20 cellular contexts compared by ENCODE assay signal in genomic region chr1:18635833-18636671, GRCh38. TPM values are rescaled to one million over a fixed set of nuclear protein-coding genes. Genes with fewer than 3 reads are reported as not detected.
A peak's percentile ranks its signal among the peaks of the same experiment; 100 is the strongest.
DNase-seq lines count a peak whose midpoint lies in the region; ATAC-seq, FAIRE-seq and TF ChIP-seq lines count a peak whose summit lies in the region.
"Had no signal": no experiment of that assay in that cellular context is flagged by ENCODE, and none has a peak within 500 bp of the region (broad histone marks: within the 10 kb centered on the region; RNA-seq: fewer than 3 reads in every experiment).

No MANE protein-coding gene starts in this region.

- DNase-seq in DMS53 (lab: John Stamatoyannopoulos, UW), result peak; percentile 35
- no peak for DNase-seq in DMS53 treated with DMSO at 0.1 percent for 48 hours (lab: John Stamatoyannopoulos, UW; ENCODE audit: unreplicated experiment)
- no peak for DNase-seq in HCT116 (ENCODE audit: low read depth, low spot score)
- no peak for DNase-seq in K562 (ENCODE audit: extremely low read depth in 1 of 4, low spot score in 3 of 4)
- DNase-seq in nephron progenitor cell, result peak; percentile 65
- no peak for DNase-seq in BE2C
- no peak for DNase-seq in NOMO-1 (lab: John Stamatoyannopoulos, UW; ENCODE audit: unreplicated experiment in 2 of 2)
- DNase-seq in NCI-H510A (lab: John Stamatoyannopoulos, UW), result no peak
- DNase-seq: activated CD4-positive, CD25-positive, alpha-beta regulatory T cell treated with anti-CD3 and anti-CD28 coated beads, Interleukin-2, amount 50 U/mL, for 72 hours; Caco-2; foreskin melanocyte; HCEC 1CT; NCI-H1105 treated with DMSO at 0.1 percent for 48 hours; NCI-H774 had no signal

- H3K9ac ChIP-seq in HCT116 (ENCODE audit: low read length), result no peak overlapping the region
- no peak overlapping the region for H3K9ac ChIP-seq in K562 (ENCODE audit: insufficient read depth in 1 of 2, low read depth in 2 of 2, low read length in 2 of 2)

- no peaks in the 10 kb centered on the region for H3K9me1 ChIP-seq in K562 (ENCODE audit: control insufficient read depth, insufficient read depth, low read length)

- no peaks in the 10 kb centered on the region for H3K36me3 Mint-ChIP-seq in nephron progenitor cell (ENCODE audit: low read depth)

- BruUV-seq in HCT116 (replicated peaks; lab: Mats Ljungman, UMichigan), result no TSS peak
- no TSS peak for BruUV-seq in K562 (replicated peaks; lab: Mats Ljungman, UMichigan)

- peaks cover 100% of the 10 kb centered on the region for H3K27me3 Mint-ChIP-seq in nephron progenitor cell (ENCODE audit: low read depth, poor library complexity)

- RAD21 ChIA-PET in HCT116 (lab: Charles Lee; ENCODE audit: low non-redundant PET in 1 of 2, low total read pairs in 2 of 2, uncharacterized antibody in 2 of 2, unreplicated experiment in 2 of 2), result no interaction called here

- H3K36me3 ChIP-seq in HCT116 (ENCODE audit: control insufficient read depth in 1 of 2, insufficient read depth in 2 of 2, low read length in 2 of 2) (no peaks in the 10 kb centered on the region), K562 (ENCODE audit: control insufficient read depth, insufficient read depth, low read length) (no peaks in the 10 kb centered on the region), BE2C (no peaks in the 10 kb centered on the region)

- POLR2A ChIA-PET in HCT116 (lab: Charles Lee) (no interaction called here), K562 (lab: Yijun Ruan, JAX) (no interaction called here)

- no peaks in the 10 kb centered on the region for H4K20me1 ChIP-seq in HCT116 (ENCODE audit: insufficient read depth)
- H4K20me1 ChIP-seq in K562 (replicated peaks; ENCODE audit: control insufficient read depth, insufficient read depth, low read length), result peaks cover 24% of the 10 kb centered on the region

- no peak overlapping the region for H2AFZ ChIP-seq in HCT116 (ENCODE audit: low read depth, low read length, poor library complexity, severe bottlenecking)
- H2AFZ ChIP-seq in K562 (ENCODE audit: low read depth, low read length), result no peak overlapping the region

- H3K4me1 Mint-ChIP-seq in nephron progenitor cell, result peaks cover 72% of the 10 kb centered on the region

- H3K9me3 Mint-ChIP-seq in nephron progenitor cell, result no peaks in the 10 kb centered on the region
- H3K9me3 Mint-ChIP-seq: activated naive CD4-positive, alpha-beta T cell treated with anti-CD3 and anti-CD28 coated beads, Interleukin-2, amount 50 U/mL, for 72 hours had no signal

- H3K27ac ChIP-seq in HCT116 (ENCODE audit: low read depth, low read length) (no peak overlapping the region), K562 (ENCODE audit: extremely low read depth, low read depth, low read length) (no peak overlapping the region)

- 13% methylated on average over 46 of the region's 49 CpGs for WGBS in K562 (ENCODE audit: insufficient coverage, low coverage, missing lambda C conversion rate)

- CTCF ChIA-PET in HCT116 (lab: Charles Lee) (no interaction called here), K562 (lab: Yijun Ruan, JAX; ENCODE audit: low intra/inter-chr PET ratio) (interaction anchor here (0.6 kb wide), 1 partner anchor 1962 kb away, joined by 4 read pairs; no protein-coding TSS in a partner anchor)

- H3K27ac Mint-ChIP-seq in nephron progenitor cell, result no peak overlapping the region

- TF ChIP-seq POLR2A in HCT116 (IDR thresholded peaks at IDR 0.05; ENCODE audit: borderline replicate concordance, extremely low read depth, insufficient read depth, insufficient read length) (no peak), K562 (conservative IDR thresholded peaks at IDR 0.05) (no peak)

- intact Hi-C loops in HCT116 (cut with micrococcal nuclease) (no loop called here), K562 (cut with micrococcal nuclease) (no loop called here)

- H3K27me3 ChIP-seq in HCT116 (ENCODE audit: insufficient read depth, low read length), result peaks cover 57% of the 10 kb centered on the region
- H3K27me3 ChIP-seq in K562 (ENCODE audit: control insufficient read depth in 2 of 2, insufficient read depth in 2 of 2, low read length in 2 of 2), result peaks cover 81% of the 10 kb centered on the region in 2 experiments
- H3K27me3 ChIP-seq in BE2C, result peaks cover 90% of the 10 kb centered on the region

- H3K79me2 ChIP-seq in HCT116 (ENCODE audit: insufficient read depth, low read length) (no peaks in the 10 kb centered on the region), K562 (ENCODE audit: control insufficient read depth, insufficient read depth, low read length) (no peaks in the 10 kb centered on the region)

- H3K9me3 ChIP-seq in HCT116 (ENCODE audit: control insufficient read depth in 1 of 2, insufficient read depth in 1 of 2, low read depth in 1 of 2, low read length in 2 of 2) (no peaks in the 10 kb centered on the region), K562 (replicated peaks; ENCODE audit: control insufficient read depth, insufficient read depth, low read depth, low read length) (no peaks in the 10 kb centered on the region), BE2C (no peaks in the 10 kb centered on the region)
- H3K9me3 ChIP-seq: Caco-2 had no signal

- H3K4me3 ChIP-seq in HCT116 (replicated peaks in 1 of 2; ENCODE audit: low read depth in 1 of 2, low read length in 2 of 2) (no peak overlapping the region), K562 (no peak overlapping the region), BE2C (ENCODE audit: low read depth, low read length) (no peak overlapping the region)

- FAIRE-seq in K562 (lab: Jason Lieb, UNC), result no peak
- FAIRE-seq: GM12891 had no signal

- H3K4me3 Mint-ChIP-seq in nephron progenitor cell, result no peak overlapping the region

- no peak for TF ChIP-seq EP300 in K562 (IDR thresholded peaks at IDR 0.05; ENCODE audit: low read length)

- H3K4me2 ChIP-seq in HCT116 (ENCODE audit: low read length), result no peak overlapping the region
- no peak overlapping the region for H3K4me2 ChIP-seq in K562 (ENCODE audit: insufficient read depth, low read length)

- H3K4me1 ChIP-seq in HCT116 (ENCODE audit: control insufficient read depth in 1 of 2, insufficient read depth in 2 of 2, low read length in 2 of 2), result no peaks in the 10 kb centered on the region
- peaks cover 0 to 4% of the 10 kb centered on the region in 2 experiments; a peak in 1 of 5 replicates for H3K4me1 ChIP-seq in K562 (replicated peaks in 1 of 2; ENCODE audit: control insufficient read depth in 2 of 2, insufficient read depth in 2 of 2, low read length in 2 of 2)
- no peaks in the 10 kb centered on the region for H3K4me1 ChIP-seq in BE2C
- H3K4me1 ChIP-seq: Caco-2 had no signal

- TF ChIP-seq RAD21 in HCT116 (IDR thresholded peaks at IDR 0.05; ENCODE audit: low read depth) (no peak), K562 (CRISPR knock-in tag; conservative IDR thresholded peaks at IDR 0.05 in 1 of 2, IDR thresholded peaks at IDR 0.05 in 1 of 2) (no peak)

- H3K9me2 ChIP-seq in HCT116 (ENCODE audit: insufficient read depth), result no peaks in the 10 kb centered on the region

- in situ Hi-C loops in K562 (cut with MboI), result no loop called here

- ATAC-seq in HCT116 (peak; percentile 50), K562 (peak; percentile 26; the same call in 2 of the 3 replicates)

- TF ChIP-seq CTCF in HCT116 (IDR thresholded peaks at IDR 0.05 in 2 of 3, conservative IDR thresholded peaks at IDR 0.05 in 1 of 3; ENCODE audit: borderline replicate concordance in 1 of 3, insufficient read depth in 1 of 3, low read depth in 2 of 3, low read length in 2 of 3), result no peak
- no peak for TF ChIP-seq CTCF in K562 (IDR thresholded peaks at IDR 0.05 in 2 of 3, conservative IDR thresholded peaks at IDR 0.05 in 1 of 3; ENCODE audit: insufficient read depth in 2 of 3, low read depth in 1 of 3, low read length in 3 of 3)
- peak; percentile 16 for TF ChIP-seq CTCF in nephron progenitor cell (IDR thresholded peaks at IDR 0.05)
- no peak for TF ChIP-seq CTCF in BE2C (IDR thresholded peaks at IDR 0.05; ENCODE audit: low read depth, low read length)

TF ChIP-seq in HCT116, 20 proteins besides CTCF, POLR2A, EP300 and RAD21 (continues in another document):
- TF ChIP-seq TCF7L2 (IDR thresholded peaks at IDR 0.05; ENCODE audit: borderline replicate concordance, extremely low read depth, insufficient read depth, insufficient read length) (no peak), CBX3 (IDR thresholded peaks at IDR 0.05; ENCODE audit: low read depth) (no peak), EZH2phosphoT487 (IDR thresholded peaks at IDR 0.05; ENCODE audit: borderline replicate concordance) (no peak), YY1 (IDR thresholded peaks at IDR 0.05; ENCODE audit: extremely low read depth, insufficient replicate concordance, low read depth, low read length) (no peak), ZFX (IDR thresholded peaks at IDR 0.05) (no peak), EGR1 (IDR thresholded peaks at IDR 0.05; ENCODE audit: low read depth) (no peak)

TF ChIP-seq in K562, 482 proteins besides CTCF, POLR2A, EP300 and RAD21 (continues in another document):
- TF ChIP-seq KLF10 (CRISPR knock-in tag; IDR thresholded peaks at IDR 0.05) (no peak), ESRRB (CRISPR knock-in tag; IDR thresholded peaks at IDR 0.05; ENCODE audit: borderline replicate concordance) (no peak), ZC3H11A (IDR thresholded peaks at IDR 0.05; ENCODE audit: low read depth, low read length) (no peak), KDM4B (IDR thresholded peaks at IDR 0.05; ENCODE audit: borderline replicate concordance in 2 of 2, low read depth in 1 of 2) (no peak), ELF1 (tag; IDR thresholded peaks at IDR 0.05) (no peak), TBP (optimal IDR thresholded peaks at IDR 0.05; ENCODE audit: low read depth, low read length) (no peak), ZNF23 (CRISPR knock-in tag; IDR thresholded peaks at IDR 0.05) (no peak), TFAM (CRISPR knock-in tag; conservative IDR thresholded peaks at IDR 0.05) (no peak)

RNA-seq across cellular contexts. Expression of gene PAX7, which starts 5.4 kb away (rescaled TPM):
- not detected for total RNA-seq in HCT116 (2021; ENCODE audit: unreplicated experiment)
- polyA plus RNA-seq in HCT116 (2012), result not detected in 2 replicates
- total RNA-seq in K562 (2011; cell fraction: chromatin; rRNA removed; ENCODE audit: low replicate concordance), result not detected in 2 replicates
- total RNA-seq in K562 (2011; cell fraction: nucleolus; rRNA removed), result not detected in 2 replicates
- total RNA-seq in K562 (2011; cell fraction: nucleoplasm; rRNA removed), result not detected in 2 replicates
- total RNA-seq in K562 (2014; rRNA removed), result not detected in 2 replicates
- total RNA-seq in K562 (2014; rRNA removed; fragmentation: Illumina TruSeq; extraction: Trizol), result not detected in 2 replicates
- total RNA-seq in K562 (2015; rRNA removed; fragmentation: Illumina TruSeq; extraction: Trizol), result not detected in 2 replicates
- total RNA-seq in K562 (2021), result not detected in 2 replicates
- polyA plus RNA-seq in K562 (2011; rRNA removed), result not detected in 2 replicates
- not detected in 2 replicates for polyA plus RNA-seq in K562 (2011; cell fraction: cytosol; rRNA removed)
- polyA plus RNA-seq in K562 (2011; cell fraction: nucleus; rRNA removed), result not detected in 2 replicates
- not detected in 2 replicates for polyA plus RNA-seq in K562 (2012)
- not detected in 2 replicates for polyA plus RNA-seq in K562 (2014; fragmentation: Illumina TruSeq; extraction: Trizol)
- not detected for polyA plus RNA-seq in K562 (2014; fragmentation: Nextera tagmentation; extraction: Ambion mirVana)
- not detected in 2 replicates for polyA plus RNA-seq in K562 (2014; rRNA removed)
- polyA minus RNA-seq in K562 (2011; rRNA and poly(A)+ RNA removed), result not detected in 2 replicates
- polyA minus RNA-seq in K562 (2011; cell fraction: cytosol; rRNA and poly(A)+ RNA removed), result not detected in 2 replicates
- polyA minus RNA-seq in K562 (2011; cell fraction: nucleus; rRNA and poly(A)+ RNA removed), result not detected in 2 replicates
- not detected for polyA plus RNA-seq in BE2C (2012; ENCODE audit: insufficient read depth, insufficient read length, low read depth)
- total RNA-seq: A172; activated naive CD4-positive, alpha-beta T cell treated with anti-CD3 and anti-CD28 coated beads, Interleukin-2, amount 50 U/mL, for 72 hours; dermis microvascular lymphatic vessel endothelial cell; kidney epithelial cell had no signal
- polyA plus RNA-seq: urinary bladder had no signal

Comparison
In these comparisons a context has a peak if more than half of its experiments do, and no peak if none do; other contexts are left out.
1. DNase-seq: peak in DMS53 (single experiment) and nephron progenitor cell (single experiment); none in DMS53 treated with DMSO at 0.1 percent for 48 hours (single experiment), HCT116 (single experiment), K562 (0 of 4), BE2C (single experiment), NOMO-1 (0 of 2) and NCI-H510A (single experiment).